31 cellular contexts compared by ENCODE assay signal in genomic region chr18:78925193-78925540, GRCh38. TPM values are rescaled to one million over a fixed set of nuclear protein-coding genes. Genes with fewer than 3 reads are reported as not detected.
DNase-seq lines count a peak whose midpoint lies in the region; ATAC-seq, FAIRE-seq and TF ChIP-seq lines count a peak whose summit lies in the region.
"Had no signal": no experiment of that assay in that cellular context is flagged by ENCODE, and none has a peak within 500 bp of the region (broad histone marks: within the 10 kb centered on the region; RNA-seq: fewer than 3 reads in every experiment).

No MANE protein-coding gene starts in this region.

- TF ChIP-seq CTCF in H1 (IDR thresholded peaks at IDR 0.05; ENCODE audit: control extremely low read depth in 1 of 3, insufficient read depth in 1 of 3, low read depth in 1 of 3, low read length in 3 of 3) (no peak), progenitor cell of endocrine pancreas (IDR thresholded peaks at IDR 0.05; ENCODE audit: unreplicated experiment) (no peak), vagina (IDR thresholded peaks at IDR 0.05) (no peak), foreskin fibroblast (IDR thresholded peaks at IDR 0.05; ENCODE audit: low read depth, low read length) (no peak)

- H2AFZ ChIP-seq in H1 (ENCODE audit: low read length) = no peak overlapping the region
- H2AFZ ChIP-seq in neuronal stem cell (ENCODE audit: low read length) = no peak overlapping the region

- peak overlapping the region; percentile 22 for H3K27ac Mint-ChIP-seq in progenitor cell of endocrine pancreas
- H3K27ac Mint-ChIP-seq: CD14-positive monocyte; CD4-positive, alpha-beta memory T cell; CD4-positive, CD25-positive, alpha-beta regulatory T cell; CD8-positive, alpha-beta memory T cell had no signal

- no peak overlapping the region for H3K56ac ChIP-seq in H1 (replicated peaks; ENCODE audit: insufficient read length, low read depth, low read length)

- peaks cover 2% of the 10 kb centered on the region; the same call in 1 of the 2 replicates for H3K23me2 ChIP-seq in H1 (ENCODE audit: low read depth, low read length)

- WGBS in H1 (ENCODE audit: extremely low coverage in 1 of 2, insufficient coverage in 1 of 2, insufficient read length in 1 of 2, insufficient replicate concordance in 2 of 2, low coverage in 1 of 2, low lambda C conversion rate in 2 of 2, missing lambda C conversion rate in 1 of 2), 2 experiments = 94% methylated on average over 21 of the region's 23 CpGs; no CpG with 5 or more reads in 1 of the 2 experiments
- no CpG with 5 or more reads among the region's 23 CpGs for WGBS in neuronal stem cell (ENCODE audit: extremely low coverage in 2 of 2, insufficient read length in 2 of 2, insufficient replicate concordance in 1 of 2), 2 donors

- H4K91ac ChIP-seq in H1 (replicated peaks; ENCODE audit: insufficient read length, low read length) = no peak overlapping the region
- H4K91ac ChIP-seq in neuronal stem cell (ENCODE audit: low read depth, low read length, poor library complexity) = no peak overlapping the region

- H3K4me3 ChIP-seq in H1 (ENCODE audit: extremely low read depth in 1 of 4, insufficient read depth in 2 of 4, low read depth in 3 of 4, low read length in 4 of 4) = no peak overlapping the region
- H3K4me3 ChIP-seq in neuronal stem cell (ENCODE audit: low read length in 2 of 2) = no peak overlapping the region
- H3K4me3 ChIP-seq in vagina = no peak overlapping the region
- H3K4me3 ChIP-seq in foreskin fibroblast (ENCODE audit: low read depth in 1 of 2, low read length in 2 of 2) = no peak overlapping the region
- H3K4me3 ChIP-seq: BLaER1, GM12878 had no signal

- DNase-seq in H1 (ENCODE audit: low read depth in 1 of 2, low spot score in 2 of 2) (no peak), neuronal stem cell (ENCODE audit: low spot score) (no peak), progenitor cell of endocrine pancreas (ENCODE audit: low spot score, unreplicated experiment) (no peak), vagina (ENCODE audit: extremely low spot score in 2 of 2) (no peak), foreskin fibroblast (no peak)
- DNase-seq: 8988T; ACHN; BE2C; C1 segment of cervical spinal cord; CD4-positive, alpha-beta memory T cell; CD4-positive, CD25-positive, alpha-beta regulatory T cell; CD8-positive, alpha-beta memory T cell; COR-L47; DMS 273 treated with DMSO at 0.1 percent for 48 hours; DMS153; DMS53; DMS79; DND-41; EL; GDM1 had no signal

- no peaks in the 10 kb centered on the region for H3K4me1 ChIP-seq in H1 (replicated peaks in 1 of 4; ENCODE audit: control insufficient read depth in 3 of 4, insufficient read depth in 4 of 4, low read length in 3 of 4)
- no peaks in the 10 kb centered on the region for H3K4me1 ChIP-seq in neuronal stem cell (ENCODE audit: control insufficient read depth in 2 of 2, insufficient read depth in 1 of 2, low read depth in 1 of 2, low read length in 2 of 2)
- H3K4me1 ChIP-seq in vagina = no peaks in the 10 kb centered on the region
- H3K4me1 ChIP-seq: BE2C had no signal

- no peak overlapping the region for H3K18ac ChIP-seq in H1 (ENCODE audit: extremely low read depth, low read length)
- H3K18ac ChIP-seq in neuronal stem cell (ENCODE audit: low read length) = no peak overlapping the region

- H2BK20ac ChIP-seq in H1 (ENCODE audit: low read length) = no peak overlapping the region

- ATAC-seq in HG03342 (IDR thresholded peaks at IDR 0.05; ENCODE audit: unreplicated experiment) = no peak
- ATAC-seq in GM21390 (IDR thresholded peaks at IDR 0.05; ENCODE audit: unreplicated experiment) = no peak
- ATAC-seq: GM12878 had no signal

- H3K4me1 Mint-ChIP-seq in progenitor cell of endocrine pancreas (ENCODE audit: low read depth) = no peaks in the 10 kb centered on the region
- H3K4me1 Mint-ChIP-seq: CD14-positive monocyte; CD4-positive, alpha-beta memory T cell; CD4-positive, CD25-positive, alpha-beta regulatory T cell; CD8-positive, alpha-beta memory T cell had no signal

- H2BK120ac ChIP-seq in H1 (replicated peaks; ENCODE audit: low read depth, low read length) (no peak overlapping the region), neuronal stem cell (ENCODE audit: low read depth, low read length) (no peak overlapping the region)

- H3K79me1 ChIP-seq in H1 (ENCODE audit: low read depth, low read length) = peaks cover 2% of the 10 kb centered on the region; the same call in 1 of the 2 replicates
- no peaks in the 10 kb centered on the region for H3K79me1 ChIP-seq in neuronal stem cell (ENCODE audit: low read depth, low read length)

- no peaks in the 10 kb centered on the region for H3K27me3 Mint-ChIP-seq in progenitor cell of endocrine pancreas
- H3K27me3 Mint-ChIP-seq: CD4-positive, CD25-positive, alpha-beta regulatory T cell had no signal

- FAIRE-seq in H1 (lab: Jason Lieb, UNC) = no peak
- FAIRE-seq: A204.1, GM12878, GM12892, GM18507 had no signal

- H3K9me3 Mint-ChIP-seq in progenitor cell of endocrine pancreas (ENCODE audit: low read depth) = peaks cover 8% of the 10 kb centered on the region
- H3K9me3 Mint-ChIP-seq: CD4-positive, alpha-beta memory T cell; CD8-positive, alpha-beta memory T cell had no signal

- no peak overlapping the region for H3K4me3 Mint-ChIP-seq in progenitor cell of endocrine pancreas (ENCODE audit: low read depth)
- H3K4me3 Mint-ChIP-seq: CD14-positive monocyte; CD4-positive, alpha-beta memory T cell; CD4-positive, CD25-positive, alpha-beta regulatory T cell; CD8-positive, alpha-beta memory T cell had no signal

- H3K27me3 ChIP-seq in H1 (replicated peaks in 1 of 4; ENCODE audit: control insufficient read depth in 3 of 4, extremely low read depth in 1 of 4, insufficient read depth in 3 of 4, low read length in 3 of 4) (no peaks in the 10 kb centered on the region), neuronal stem cell (ENCODE audit: control insufficient read depth in 3 of 3, insufficient read depth in 3 of 3, low read depth in 1 of 3, low read length in 3 of 3) (peaks cover 0 to 2% (median 0%) of the 10 kb centered on the region in 3 experiments), vagina (no peaks in the 10 kb centered on the region)
- H3K27me3 ChIP-seq: BLaER1 had no signal

- no peak overlapping the region for H2BK12ac ChIP-seq in H1 (ENCODE audit: low read depth, low read length)
- H2BK12ac ChIP-seq in neuronal stem cell (ENCODE audit: low read length) = no peak overlapping the region

- TF ChIP-seq POLR2A in H1 (IDR thresholded peaks at IDR 0.05; ENCODE audit: control extremely low read depth in 1 of 2, low read depth in 2 of 2, low read length in 2 of 2) = no peak
- TF ChIP-seq POLR2A in vagina (IDR thresholded peaks at IDR 0.05) = no peak

- POLR2A ChIA-PET in H1 (lab: Charles Lee; ENCODE audit: partially characterized antibody) = interaction anchor here (0.8 kb wide), 1 partner anchor 30 kb away, joined by 3 read pairs; no protein-coding TSS in a partner anchor

- H2BK15ac ChIP-seq in H1 (ENCODE audit: low read length) (0 out of 2 replicates have a peak overlapping the region, but pooled peaks have one; percentile 61), neuronal stem cell (ENCODE audit: low read length) (no peak overlapping the region)

- no peaks in the 10 kb centered on the region for H3K79me2 ChIP-seq in H1 (ENCODE audit: control insufficient read depth in 1 of 2, insufficient read depth in 2 of 2, low read length in 2 of 2)

- intact Hi-C loops in vagina (cut with DNase I) = no loop called here

- CTCF ChIA-PET in H1 (lab: Charles Lee; ENCODE audit: partially characterized antibody) = interaction anchor here (0.7 to 1.2 kb wide), 3 partner anchors 42 to 378 kb away, joined by 3 to 4 read pairs (median 3); no protein-coding TSS in a partner anchor

- H3K4ac ChIP-seq in H1 (replicated peaks; ENCODE audit: insufficient read length, low read depth, low read length) (no peak overlapping the region), neuronal stem cell (ENCODE audit: low read length) (no peak overlapping the region)

- H2BK5ac ChIP-seq in H1 (ENCODE audit: low read depth, low read length) (no peak overlapping the region), neuronal stem cell (ENCODE audit: low read length) (no peak overlapping the region)

- no peaks in the 10 kb centered on the region for H4K20me1 ChIP-seq in H1 (replicated peaks in 1 of 2; ENCODE audit: control insufficient read depth in 1 of 2, insufficient read depth in 2 of 2, low read length in 2 of 2)
- H4K20me1 ChIP-seq: BLaER1 had no signal

- H3K9ac ChIP-seq in H1 (replicated peaks in 1 of 4; ENCODE audit: extremely low read depth in 1 of 4, low read depth in 3 of 4, low read length in 3 of 4) = no peak overlapping the region
- H3K9ac ChIP-seq in neuronal stem cell (ENCODE audit: low read depth, low read length, poor library complexity) = no peak overlapping the region
- H3K9ac ChIP-seq: BLaER1 had no signal

- no peak overlapping the region for H3K23ac ChIP-seq in H1 (ENCODE audit: insufficient read length)
- H3K23ac ChIP-seq in neuronal stem cell (ENCODE audit: low read depth, low read length, poor library complexity) = peak overlapping the region; percentile 77

- no peak overlapping the region for H4K5ac ChIP-seq in H1 (ENCODE audit: insufficient read length, low read depth, low read length)

- no peak overlapping the region for H2AK5ac ChIP-seq in H1 (ENCODE audit: low read depth, low read length)
- H2AK5ac ChIP-seq in neuronal stem cell (ENCODE audit: low read depth, low read length) = no peak overlapping the region

- H3K36me3 ChIP-seq in H1 (ENCODE audit: control insufficient read depth in 2 of 4, insufficient read depth in 4 of 4, low read length in 3 of 4) (no peaks in the 10 kb centered on the region), neuronal stem cell (replicated peaks in 1 of 2; ENCODE audit: control insufficient read depth in 2 of 2, insufficient read depth in 2 of 2, low read length in 2 of 2) (no peaks in the 10 kb centered on the region), vagina (no peaks in the 10 kb centered on the region)
- H3K36me3 ChIP-seq: BE2C, BLaER1 had no signal

- H3K14ac ChIP-seq in H1 (ENCODE audit: insufficient read length) = no peak overlapping the region
- no peak overlapping the region for H3K14ac ChIP-seq in neuronal stem cell (ENCODE audit: low read length)

- H3K36me3 Mint-ChIP-seq in progenitor cell of endocrine pancreas (ENCODE audit: insufficient read depth) = no peaks in the 10 kb centered on the region
- H3K36me3 Mint-ChIP-seq: CD14-positive monocyte; CD4-positive, alpha-beta memory T cell; CD4-positive, CD25-positive, alpha-beta regulatory T cell; CD8-positive, alpha-beta memory T cell had no signal

- no peak overlapping the region for H3K4me2 ChIP-seq in H1 (ENCODE audit: insufficient read depth in 1 of 2, low read depth in 2 of 2, low read length in 2 of 2)
- no peak overlapping the region for H3K4me2 ChIP-seq in neuronal stem cell (ENCODE audit: insufficient read depth, low read length, poor library complexity, severe bottlenecking)
- H3K4me2 ChIP-seq: BLaER1 had no signal

- TF ChIP-seq RAD21 in H1 (IDR thresholded peaks at IDR 0.05 in 1 of 2, conservative IDR thresholded peaks at IDR 0.05 in 1 of 2; ENCODE audit: low read depth in 2 of 2, low read length in 2 of 2) = no peak

- H3K9me3 ChIP-seq in H1 (ENCODE audit: insufficient read depth in 2 of 2, low read depth in 1 of 2, low read length in 1 of 2) (no peaks in the 10 kb centered on the region; a peak in 1 of 4 replicates), neuronal stem cell (replicated peaks in 1 of 2; ENCODE audit: control insufficient read depth in 2 of 2, insufficient read depth in 1 of 2, low read depth in 1 of 2, low read length in 2 of 2) (peaks cover 0 to 4% of the 10 kb centered on the region in 2 donors), vagina (no peaks in the 10 kb centered on the region)
- H3K9me3 ChIP-seq: BE2C had no signal

- TF ChIP-seq EP300 in H1 (IDR thresholded peaks at IDR 0.05; ENCODE audit: borderline replicate concordance in 1 of 2, low read depth in 2 of 2, low read length in 2 of 2) = no peak

- H4K8ac ChIP-seq in H1 (ENCODE audit: extremely low read depth, insufficient read depth, low read length) (no peak overlapping the region), neuronal stem cell (ENCODE audit: low read depth, low read length) (no peak overlapping the region)

- no peak overlapping the region for H3K27ac ChIP-seq in H1 (ENCODE audit: low read depth, low read length)
- H3K27ac ChIP-seq in neuronal stem cell (replicated peaks; ENCODE audit: low read length) = no peak overlapping the region
- H3K27ac ChIP-seq in vagina = no peak overlapping the region
- H3K27ac ChIP-seq: BLaER1 had no signal

RNA-seq across cellular contexts. Expression of gene SALL3, which starts 54.5 kb away (rescaled TPM):
- 46.4 and 54.5 TPM in 2 replicates for total RNA-seq in H1 (2021; fragmentation: NEBNext Ultra II Directional; extraction: Animal tissue kit (Norgen Biotek cat#: 25700))
- polyA plus RNA-seq in H1 (2011; rRNA removed) = 10.5 and 24.5 TPM in 2 replicates
- polyA plus RNA-seq in H1 (2011; cell fraction: cytosol; rRNA removed) = 13.8 TPM
- polyA plus RNA-seq in H1 (2011; cell fraction: nucleus; rRNA removed) = 44.0 TPM
- polyA plus RNA-seq in H1 (2012, experiment 1 of 2) = 21.6 to 25.4 TPM (median 23.5 TPM) in 4 replicates
- polyA plus RNA-seq in H1 (2012, experiment 2 of 2) = 10.1 TPM
- 19.9 TPM for polyA plus RNA-seq in H1 (2013, experiment 1 of 2)
- polyA plus RNA-seq in H1 (2013, experiment 2 of 2) = 18.1 TPM
- 8.5 and 12.3 TPM in 2 replicates for polyA minus RNA-seq in H1 (2011; rRNA and poly(A)+ RNA removed)
- polyA minus RNA-seq in H1 (2011; cell fraction: cytosol; rRNA and poly(A)+ RNA removed) = 41.6 TPM
- polyA minus RNA-seq in H1 (2011; cell fraction: nucleus; rRNA and poly(A)+ RNA removed) = 48.0 TPM
- 10.3 TPM for polyA plus RNA-seq in neuronal stem cell (2013, experiment 1 of 2)
- polyA plus RNA-seq in neuronal stem cell (2013, experiment 2 of 2) = 10.9 TPM
- total RNA-seq in progenitor cell of endocrine pancreas = 0.34 and 0.51 TPM in 2 replicates
- 7.4 TPM for total RNA-seq in vagina
- total RNA-seq: A673; CD4-positive, alpha-beta memory T cell; CD4-positive, CD25-positive, alpha-beta regulatory T cell; CD8-positive, alpha-beta memory T cell; G401 had no signal
- polyA plus RNA-seq: AG04450; CD14-positive monocyte; CD4-positive, alpha-beta memory T cell; CD4-positive, CD25-positive, alpha-beta regulatory T cell; CD8-positive, alpha-beta memory T cell had no signal
